2 cellular contexts compared by ENCODE assay signal in genomic region chr15:39717134-39717533, GRCh38.
TF ChIP-seq lines count a peak whose summit lies in the region.

No MANE protein-coding gene starts in this region.

TF ChIP-seq in HepG2, 621 proteins besides CTCF, POLR2A, EP300 and RAD21 (continued from another document):
- TF ChIP-seq ZNF704 (CRISPR knock-in tag; IDR thresholded peaks at IDR 0.05; ENCODE audit: borderline replicate concordance), result no peak
- TF ChIP-seq ATF1 (CRISPR knock-in tag; IDR thresholded peaks at IDR 0.05), result no peak
- TF ChIP-seq AGO2 (optimal IDR thresholded peaks at IDR 0.05; ENCODE audit: low read depth, low read length), result no peak
- no peak for TF ChIP-seq NFE2L2 (IDR thresholded peaks at IDR 0.05; ENCODE audit: low read length)
- TF ChIP-seq ZNF839 (CRISPR knock-in tag; IDR thresholded peaks at IDR 0.05; ENCODE audit: borderline replicate concordance), result no peak
- no peak for TF ChIP-seq KLF15 (CRISPR knock-in tag; IDR thresholded peaks at IDR 0.05; ENCODE audit: borderline replicate concordance)
- TF ChIP-seq ATF7-NPFF (CRISPR knock-in tag; IDR thresholded peaks at IDR 0.05; ENCODE audit: low read depth), result no peak
- TF ChIP-seq ZNF350 (CRISPR knock-in tag; IDR thresholded peaks at IDR 0.05; ENCODE audit: borderline replicate concordance, low read depth), result no peak
- no peak for TF ChIP-seq NR0B2 (CRISPR knock-in tag; IDR thresholded peaks at IDR 0.05)
- TF ChIP-seq CCAR2 (optimal IDR thresholded peaks at IDR 0.05; ENCODE audit: low read depth, low read length), result no peak

TF ChIP-seq in GM12878, 131 proteins besides CTCF, POLR2A, EP300 and RAD21 (continued from another document):
- TF ChIP-seq NR2C1 (IDR thresholded peaks at IDR 0.05) (no peak), PKNOX1 (IDR thresholded peaks at IDR 0.05) (no peak), BCL11A (IDR thresholded peaks at IDR 0.05; ENCODE audit: low read depth, low read length) (no peak), PRDM15 (CRISPR knock-in tag; IDR thresholded peaks at IDR 0.05) (no peak), MEF2A (IDR thresholded peaks at IDR 0.05; ENCODE audit: insufficient read depth, low read depth, low read length) (no peak)
